ENCODE assay signal across 16 cellular contexts in the genomic region with DNA sequence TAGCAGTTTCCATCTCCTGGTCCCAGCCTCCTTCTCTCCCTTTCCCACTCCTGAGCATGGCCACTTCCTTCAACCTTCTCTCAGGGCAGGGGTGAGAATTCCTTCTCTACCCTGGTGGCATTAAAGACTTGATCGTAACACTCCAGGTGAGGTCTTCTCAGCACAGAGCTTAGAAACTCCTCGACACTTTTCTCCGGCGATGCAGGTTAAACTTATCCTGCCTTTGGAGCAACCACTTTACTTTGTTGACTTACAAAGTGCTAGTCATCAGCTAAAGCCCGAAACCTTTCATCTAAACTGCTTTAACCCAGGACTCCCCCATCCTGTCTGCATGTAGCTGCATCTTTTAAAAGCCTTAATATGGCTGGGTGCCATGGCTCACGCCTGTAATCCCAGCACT. TPM values are rescaled to one million over a fixed set of nuclear protein-coding genes. Genes with fewer than 3 reads are reported as not detected.
DNase-seq lines count a peak whose midpoint lies in the region; ATAC-seq and TF ChIP-seq lines count a peak whose summit lies in the region.
"Had no signal": no experiment of that assay in that cellular context is flagged by ENCODE, and none has a peak within 500 bp of the region (broad histone marks: within the 10 kb centered on the region; RNA-seq: fewer than 3 reads in every experiment).

No MANE protein-coding gene starts in this region.

- in situ Hi-C loops in HAP-1 (cut with MboI; ENCODE audit: low sequenced_read_pairs): no loop called here

- no peak for TF ChIP-seq POLR2A in stomach (IDR thresholded peaks at IDR 0.05)

- intact Hi-C loops in activated naive CD4-positive, alpha-beta T cell treated with anti-CD3 and anti-CD28 coated beads for 36 hours (cut with micrococcal nuclease): no loop called here
- intact Hi-C loops in stomach (cut with DNase I; ENCODE audit: low total_unique reads): no loop called here

- no peaks in the 10 kb centered on the region for H3K27me3 Mint-ChIP-seq in activated naive CD4-positive, alpha-beta T cell treated with anti-CD3 and anti-CD28 coated beads for 36 hours (ENCODE audit: low read depth)
- no peaks in the 10 kb centered on the region for H3K27me3 Mint-ChIP-seq in effector memory CD8-positive, alpha-beta T cell

- H3K4me3 ChIP-seq in stomach (no peak overlapping the region), HAP-1 (no peak overlapping the region)

- H3K4me3 Mint-ChIP-seq in activated naive CD4-positive, alpha-beta T cell treated with anti-CD3 and anti-CD28 coated beads for 36 hours: peak overlapping the region; percentile 62
- peak overlapping the region; percentile 9 to 43 for H3K4me3 Mint-ChIP-seq in effector memory CD8-positive, alpha-beta T cell
- H3K4me3 Mint-ChIP-seq: nephron progenitor cell had no signal

- CTCF ChIA-PET in activated naive CD4-positive, alpha-beta T cell treated with anti-CD3 and anti-CD28 coated beads for 36 hours (lab: Charles Lee): interaction anchor here (0.7 to 1.5 kb wide), 4 partner anchors 11 to 78 kb away, joined by 3 to 5 read pairs (median 4); no protein-coding TSS in a partner anchor

- TF ChIP-seq EP300 in stomach (IDR thresholded peaks at IDR 0.05): no peak

- no peaks in the 10 kb centered on the region for H3K9me3 Mint-ChIP-seq in activated naive CD4-positive, alpha-beta T cell treated with anti-CD3 and anti-CD28 coated beads for 36 hours
- H3K9me3 Mint-ChIP-seq in effector memory CD8-positive, alpha-beta T cell: no peaks in the 10 kb centered on the region
- H3K9me3 Mint-ChIP-seq: nephron progenitor cell had no signal

- H3K9me3 ChIP-seq in stomach (no peaks in the 10 kb centered on the region), HAP-1 (no peaks in the 10 kb centered on the region)

- no peaks in the 10 kb centered on the region for H3K27me3 ChIP-seq in stomach
- no peaks in the 10 kb centered on the region for H3K27me3 ChIP-seq in HAP-1 (ENCODE audit: low read depth)

- TF ChIP-seq CTCF in VCaP (conservative IDR thresholded peaks at IDR 0.05) (no peak), stomach (IDR thresholded peaks at IDR 0.05) (no peak)

- peak overlapping the region; percentile 93 for H3K27ac ChIP-seq in VCaP
- peak overlapping the region; percentile 34 to 81 (median 66) for H3K27ac ChIP-seq in stomach

- peaks cover 16 to 45% (median 35%) of the 10 kb centered on the region in 4 donors for H3K4me1 ChIP-seq in stomach
- no peaks in the 10 kb centered on the region for H3K4me1 ChIP-seq in HAP-1

- no peak for DNase-seq in activated naive CD4-positive, alpha-beta T cell treated with anti-CD3 and anti-CD28 coated beads for 36 hours
- no peak for DNase-seq in activated naive CD4-positive, alpha-beta T cell treated with anti-CD3 and anti-CD28 coated beads, Interleukin-2, amount 50 U/mL, for 16 hours
- no peak for DNase-seq in effector memory CD8-positive, alpha-beta T cell
- DNase-seq in stomach: no peak
- no peak for DNase-seq in HAP-1 (ENCODE audit: low spot score in 2 of 2)
- DNase-seq: cortex of kidney, DMS 273 treated with DMSO at 0.1 percent for 48 hours, erythroblast, H7, NCI-H345, nephron progenitor cell had no signal

- peak overlapping the region; percentile 91 for H3K27ac Mint-ChIP-seq in activated naive CD4-positive, alpha-beta T cell treated with anti-CD3 and anti-CD28 coated beads for 36 hours
- H3K27ac Mint-ChIP-seq in effector memory CD8-positive, alpha-beta T cell: peak overlapping the region; percentile 74 to 93
- H3K27ac Mint-ChIP-seq: nephron progenitor cell had no signal

- H3K36me3 Mint-ChIP-seq in activated naive CD4-positive, alpha-beta T cell treated with anti-CD3 and anti-CD28 coated beads for 36 hours (ENCODE audit: low read depth): no peaks in the 10 kb centered on the region
- peaks cover 9% of the 10 kb centered on the region for H3K36me3 Mint-ChIP-seq in effector memory CD8-positive, alpha-beta T cell (ENCODE audit: insufficient read depth)

- peaks cover 95% of the 10 kb centered on the region for H3K4me1 Mint-ChIP-seq in activated naive CD4-positive, alpha-beta T cell treated with anti-CD3 and anti-CD28 coated beads for 36 hours (ENCODE audit: low read depth)
- H3K4me1 Mint-ChIP-seq in effector memory CD8-positive, alpha-beta T cell (ENCODE audit: low read depth in 2 of 2): peaks cover 44 to 46% of the 10 kb centered on the region in 2 donors
- H3K4me1 Mint-ChIP-seq: nephron progenitor cell had no signal

- 49 to 79% (median 60%) methylated on average over 6 of the region's 6 CpGs for WGBS in stomach, 5 donors

- H3K36me3 ChIP-seq in stomach: no peaks in the 10 kb centered on the region
- no peaks in the 10 kb centered on the region for H3K36me3 ChIP-seq in HAP-1 (replicated peaks)

- ATAC-seq in effector memory CD8-positive, alpha-beta T cell (replicated peaks): peak; percentile 4
- ATAC-seq in HG02884 (IDR thresholded peaks at IDR 0.05; ENCODE audit: unreplicated experiment) (no peak), HG02610 (IDR thresholded peaks at IDR 0.05; ENCODE audit: unreplicated experiment) (no peak)
- ATAC-seq: activated CD4-positive, CD25-positive, alpha-beta regulatory T cell treated with anti-CD3 and anti-CD28 coated beads, Interleukin-2, amount 50 U/mL, for 24 hours; Right ventricle myocardium inferior had no signal

RNA-seq across cellular contexts. Expression of a gene that starts 59.1 kb away (rescaled TPM):
- 100 to 1,000 TPM; 141 to 143 TPM for total RNA-seq in activated naive CD4-positive, alpha-beta T cell treated with anti-CD3 and anti-CD28 coated beads for 36 hours
- total RNA-seq in stomach: 10 to 100 TPM in 4 of 5 donors, 1 to 10 TPM in 1; 9.3 to 76.4 (median 18.7) TPM
- polyA plus RNA-seq in stomach: 1 to 10 TPM; 3.4 to 8.6 (median 7.9) TPM
